9 cellular contexts compared by ENCODE assay signal in the genomic region with DNA sequence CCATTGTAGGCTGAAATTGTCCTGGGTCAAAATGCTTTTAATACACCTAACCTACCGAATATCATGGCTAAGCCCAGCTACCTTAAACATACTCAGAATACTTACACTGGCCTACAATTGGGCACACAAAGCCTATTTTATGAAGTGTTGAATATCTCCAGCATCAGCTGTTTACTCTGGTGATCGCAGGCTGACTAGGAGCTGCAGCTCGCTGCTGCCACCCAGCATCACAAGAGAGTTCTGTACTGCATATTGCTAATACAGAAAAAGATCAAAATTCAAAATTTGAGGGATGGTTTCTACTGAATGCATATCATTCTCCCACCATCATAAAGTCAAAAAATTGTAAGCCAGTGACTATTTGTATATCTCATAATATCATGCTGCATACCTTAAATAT. TPM values are rescaled to one million over a fixed set of nuclear protein-coding genes. Genes with fewer than 3 reads are reported as not detected.
DNase-seq lines count a peak whose midpoint lies in the region; TF ChIP-seq lines count a peak whose summit lies in the region.
"Had no signal": no experiment of that assay in that cellular context is flagged by ENCODE, and none has a peak within 500 bp of the region (broad histone marks: within the 10 kb centered on the region; RNA-seq: fewer than 3 reads in every experiment).

No MANE protein-coding gene starts in this region.

- no peaks in the 10 kb centered on the region for H3K79me2 ChIP-seq in SK-N-SH (ENCODE audit: insufficient read depth)

- H3K27ac ChIP-seq in SK-N-SH (ENCODE audit: low read depth in 2 of 2, low read length in 1 of 2) (no peak overlapping the region), sigmoid colon (no peak overlapping the region)
- H3K27ac ChIP-seq: epithelial cell of prostate had no signal

- no peaks in the 10 kb centered on the region for H3F3A ChIP-seq in SK-N-SH (replicated peaks; ENCODE audit: insufficient read depth)

- H3K4me2 ChIP-seq in SK-N-SH, result no peak overlapping the region

- TF ChIP-seq EP300 in SK-N-SH (IDR thresholded peaks at IDR 0.05; ENCODE audit: borderline replicate concordance in 1 of 2, low read depth in 1 of 2, low read length in 1 of 2), result no peak
- no peak for TF ChIP-seq EP300 in sigmoid colon (IDR thresholded peaks at IDR 0.05)

- POLR2A ChIA-PET in SK-N-SH (lab: Yijun Ruan, JAX), result no interaction called here

- in situ Hi-C loops in GM13976 (cut with MboI; ENCODE audit: low sequenced_read_pairs, unreplicated experiment), result no loop called here

- H4K20me1 ChIP-seq in SK-N-SH (ENCODE audit: insufficient read depth), result no peaks in the 10 kb centered on the region

- H3K9me3 ChIP-seq in SK-N-SH (no peaks in the 10 kb centered on the region), sigmoid colon (no peaks in the 10 kb centered on the region)

- H3K9ac ChIP-seq in SK-N-SH, result no peak overlapping the region

- whole genome bisulfite sequencing in SK-N-SH (ENCODE audit: low lambda C conversion rate), result 73% methylated on average over 3 of the region's 3 CpGs
- WGBS in sigmoid colon, 2 donors, result 91 to 93% methylated on average over 3 of the region's 3 CpGs

- peak; percentile 18 for DNase-seq in AG20443 (ENCODE audit: low spot score)
- no peak for DNase-seq in GM13976 (ENCODE audit: low spot score)
- no peak for DNase-seq in SK-N-SH
- DNase-seq in globus pallidus (ENCODE audit: low spot score), result peak; percentile 61
- DNase-seq in NCI-H2107 (lab: John Stamatoyannopoulos, UW), result no peak
- DNase-seq in GM19238 (ENCODE audit: insufficient read length, low spot score), result no peak
- no peak for DNase-seq in NCI-H187 treated with DMSO at 0.1 percent for 48 hours (lab: John Stamatoyannopoulos, UW)
- DNase-seq in sigmoid colon, result no peak

- no peaks in the 10 kb centered on the region for H3K9me2 ChIP-seq in SK-N-SH

- TF ChIP-seq RAD21 in SK-N-SH (IDR thresholded peaks at IDR 0.05; ENCODE audit: low read length), result peak; percentile 24; the same call in 1 of the 2 replicates

- no peak overlapping the region for H2AFZ ChIP-seq in SK-N-SH (ENCODE audit: low read depth)

- no peak overlapping the region for H3K4me3 ChIP-seq in SK-N-SH (ENCODE audit: low read depth in 2 of 2, low read length in 1 of 2)
- no peak overlapping the region for H3K4me3 ChIP-seq in sigmoid colon

- H3K27me3 ChIP-seq in SK-N-SH (ENCODE audit: insufficient read depth) (no peaks in the 10 kb centered on the region), sigmoid colon (no peaks in the 10 kb centered on the region)

- intact Hi-C loops in sigmoid colon (cut with DNase I), result no loop called here

- H3K4me1 ChIP-seq in SK-N-SH (ENCODE audit: control insufficient read depth in 1 of 2, insufficient read depth in 2 of 2, low read depth in 1 of 2, low read length in 1 of 2) (no peaks in the 10 kb centered on the region), sigmoid colon (no peaks in the 10 kb centered on the region)

- no peak for TF ChIP-seq POLR2A in sigmoid colon (IDR thresholded peaks at IDR 0.05)

- H3K36me3 ChIP-seq in SK-N-SH (replicated peaks in 1 of 2; ENCODE audit: control insufficient read depth in 1 of 2, insufficient read depth in 2 of 2, low read length in 1 of 2) (peaks cover 39 to 41% of the 10 kb centered on the region in 2 experiments), sigmoid colon (peaks cover 0 to 83% (median 17%) of the 10 kb centered on the region in 4 donors)

- CTCF ChIA-PET in SK-N-SH (lab: Yijun Ruan, JAX), result interaction anchor here (1.5 kb wide), 1 partner anchor 9 kb away, joined by 3 read pairs; no protein-coding TSS in a partner anchor

- TF ChIP-seq CTCF in GM13976 (IDR thresholded peaks at IDR 0.05; ENCODE audit: borderline replicate concordance, control extremely low read depth, extremely low read depth, insufficient read depth, missing control alignments) (peak; percentile 3), SK-N-SH (IDR thresholded peaks at IDR 0.05) (peak; percentile 41), sigmoid colon (IDR thresholded peaks at IDR 0.05) (no peak)

TF ChIP-seq in SK-N-SH, 30 proteins besides CTCF, POLR2A, EP300 and RAD21:
- TF ChIP-seq, protein P1, sequence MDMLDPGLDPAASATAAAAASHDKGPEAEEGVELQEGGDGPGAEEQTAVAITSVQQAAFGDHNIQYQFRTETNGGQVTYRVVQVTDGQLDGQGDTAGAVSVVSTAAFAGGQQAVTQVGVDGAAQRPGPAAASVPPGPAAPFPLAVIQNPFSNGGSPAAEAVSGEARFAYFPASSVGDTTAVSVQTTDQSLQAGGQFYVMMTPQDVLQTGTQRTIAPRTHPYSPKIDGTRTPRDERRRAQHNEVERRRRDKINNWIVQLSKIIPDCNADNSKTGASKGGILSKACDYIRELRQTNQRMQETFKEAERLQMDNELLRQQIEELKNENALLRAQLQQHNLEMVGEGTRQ (IDR thresholded peaks at IDR 0.05; ENCODE audit: borderline replicate concordance, low read depth, low read length), result no peak
- TF ChIP-seq FOXJ3 (CRISPR knock-in tag; IDR thresholded peaks at IDR 0.05) (no peak), RXRA (IDR thresholded peaks at IDR 0.05; ENCODE audit: borderline replicate concordance, low read depth) (no peak)

RNA-seq across cellular contexts. Expression of a gene that starts 55.3 kb away (rescaled TPM):
- polyA plus RNA-seq in SK-N-SH (2012; rRNA removed) (18.0 and 28.0 TPM in 2 replicates), sigmoid colon (1 to 10 TPM; 2.5 to 5.4 (median 4.6) TPM)
- polyA plus RNA-seq in SK-N-SH (2012; cell fraction: cytosol; rRNA removed), result 13.1 and 17.7 TPM in 2 replicates
- polyA plus RNA-seq in SK-N-SH (2012; cell fraction: nucleus; rRNA removed), result 30.2 and 45.2 TPM in 2 replicates
- total RNA-seq in sigmoid colon, result 10 to 100 TPM; 27.0 to 31.3 (median 28.2) TPM

Comparison
In these comparisons a context has a peak if more than half of its experiments do, and no peak if none do; other contexts are left out.
1. DNase-seq: peak in AG20443 (single experiment) and globus pallidus (single experiment); none in GM13976 (single experiment), SK-N-SH (single experiment), NCI-H2107 (single experiment), GM19238 (single experiment), NCI-H187 treated with DMSO at 0.1 percent for 48 hours (single experiment) and sigmoid colon (single experiment).
2. CTCF ChIP-seq: peak in GM13976 (single experiment) and SK-N-SH (single experiment); none in sigmoid colon (0 of 4).